In genomic region chr4:53563824-53564223, GRCh38 we compare ENCODE assay signal across 11 cellular contexts. TPM values are rescaled to one million over a fixed set of nuclear protein-coding genes. Genes with fewer than 3 reads are reported as not detected.
A peak's percentile ranks its signal among the peaks of the same experiment; 100 is the strongest.
DNase-seq lines count a peak whose midpoint lies in the region; ATAC-seq and TF ChIP-seq lines count a peak whose summit lies in the region.
"Had no signal": no experiment of that assay in that cellular context is flagged by ENCODE, and none has a peak within 500 bp of the region (broad histone marks: within the 10 kb centered on the region; RNA-seq: fewer than 3 reads in every experiment).

No MANE protein-coding gene starts in this region.

- no peaks in the 10 kb centered on the region for H3K9me3 ChIP-seq in mucosa of descending colon

- H3K4me1 ChIP-seq in mucosa of descending colon (ENCODE audit: low read depth), result no peaks in the 10 kb centered on the region

- no peaks in the 10 kb centered on the region for H3K4me1 Mint-ChIP-seq in natural killer cell
- H3K4me1 Mint-ChIP-seq in activated T-helper 1 cell treated with anti-CD3 and anti-CD28 coated beads, Interleukin-12 subunit alpha, Interleukin-12 subunit beta, Interleukin-2, Interleukin-4 antibody, amounts not matched to agents 30 ng/mL and 10 ng/mL and 1 ng/mL, durations not matched to agents 14 hours and 24 hours and 36 hours (ENCODE audit: low read depth), result no peaks in the 10 kb centered on the region
- H3K4me1 Mint-ChIP-seq: IgD-negative memory B cell had no signal

- DNase-seq in AG04449 (ENCODE audit: low read depth, low spot score), result peak; percentile 83
- peak; percentile 74 for DNase-seq in epithelial cell of esophagus (ENCODE audit: low read depth)
- no peak for DNase-seq in cerebellar cortex (ENCODE audit: low spot score)
- DNase-seq in natural killer cell, result no peak
- no peak for DNase-seq in mucosa of descending colon
- DNase-seq in activated T-helper 1 cell treated with anti-CD3 and anti-CD28 coated beads, Interleukin-12 subunit alpha, Interleukin-12 subunit beta, Interleukin-2, Interleukin-4 antibody, amounts not matched to agents 30 ng/mL and 10 ng/mL and 1 ng/mL, durations not matched to agents 14 hours and 24 hours and 36 hours (ENCODE audit: low spot score), result no peak
- DNase-seq: activated CD4-positive, alpha-beta T cell treated with anti-CD3 and anti-CD28 coated beads, Interleukin-2, amount 50 U/mL, for 4 hours; Calu3 had no signal

- POLR2A ChIA-PET in AG04449 (lab: Yijun Ruan, JAX), result interaction anchor here (0.7 to 1.6 kb wide), 3 partner anchors 10 to 395 kb away, joined by 3 to 6 read pairs (median 5); no protein-coding TSS in a partner anchor

- H3K36me3 Mint-ChIP-seq in natural killer cell, result no peaks in the 10 kb centered on the region
- no peaks in the 10 kb centered on the region for H3K36me3 Mint-ChIP-seq in activated T-helper 1 cell treated with anti-CD3 and anti-CD28 coated beads, Interleukin-12 subunit alpha, Interleukin-12 subunit beta, Interleukin-2, Interleukin-4 antibody, amounts not matched to agents 30 ng/mL and 10 ng/mL and 1 ng/mL, durations not matched to agents 14 hours and 24 hours and 36 hours (ENCODE audit: low read depth)
- H3K36me3 Mint-ChIP-seq: IgD-negative memory B cell had no signal

- intact Hi-C loops in natural killer cell (cut with micrococcal nuclease), result no loop called here
- intact Hi-C loops in mucosa of descending colon (cut with DNase I, micrococcal nuclease), result no loop called here
- intact Hi-C loops in activated T-helper 1 cell treated with anti-CD3 and anti-CD28 coated beads, Interleukin-12 subunit alpha, Interleukin-12 subunit beta, Interleukin-2, Interleukin-4 antibody, amounts not matched to agents 30 ng/mL and 10 ng/mL and 1 ng/mL, durations not matched to agents 14 hours and 24 hours and 36 hours (cut with micrococcal nuclease), result no loop called here

- no peak overlapping the region for H3K4me3 ChIP-seq in AG04449 (ENCODE audit: low read depth, low read length)
- H3K4me3 ChIP-seq in epithelial cell of esophagus (ENCODE audit: low read length), result no peak overlapping the region
- H3K4me3 ChIP-seq in mucosa of descending colon, result no peak overlapping the region

- CTCF ChIA-PET in AG04449 (lab: Yijun Ruan, JAX), result interaction anchor here (0.6 to 1.2 kb wide), 2 partner anchors 9 to 442 kb away, joined by 3 read pairs; no protein-coding TSS in a partner anchor

- no peak overlapping the region for H3K4me3 Mint-ChIP-seq in natural killer cell
- no peak overlapping the region for H3K4me3 Mint-ChIP-seq in activated T-helper 1 cell treated with anti-CD3 and anti-CD28 coated beads, Interleukin-12 subunit alpha, Interleukin-12 subunit beta, Interleukin-2, Interleukin-4 antibody, amounts not matched to agents 30 ng/mL and 10 ng/mL and 1 ng/mL, durations not matched to agents 14 hours and 24 hours and 36 hours
- H3K4me3 Mint-ChIP-seq: IgD-negative memory B cell had no signal

- no peaks in the 10 kb centered on the region for H3K9me3 Mint-ChIP-seq in natural killer cell
- H3K9me3 Mint-ChIP-seq in activated T-helper 1 cell treated with anti-CD3 and anti-CD28 coated beads, Interleukin-12 subunit alpha, Interleukin-12 subunit beta, Interleukin-2, Interleukin-4 antibody, amounts not matched to agents 30 ng/mL and 10 ng/mL and 1 ng/mL, durations not matched to agents 14 hours and 24 hours and 36 hours, result no peaks in the 10 kb centered on the region
- H3K9me3 Mint-ChIP-seq: IgD-negative memory B cell had no signal

- ATAC-seq in GM19351 (IDR thresholded peaks at IDR 0.05; ENCODE audit: unreplicated experiment) (peak; percentile 99), HG03521 (IDR thresholded peaks at IDR 0.05; ENCODE audit: unreplicated experiment) (peak; percentile 53), natural killer cell (no peak), mucosa of descending colon (no peak)

- no peak for TF ChIP-seq CTCF in AG04449 (IDR thresholded peaks at IDR 0.05; ENCODE audit: insufficient read depth, low read length, missing control alignments)
- TF ChIP-seq CTCF in epithelial cell of esophagus (IDR thresholded peaks at IDR 0.05; ENCODE audit: insufficient read depth, low read depth, low read length, missing control alignments), result no peak
- no peak for TF ChIP-seq CTCF in natural killer cell (IDR thresholded peaks at IDR 0.05)
- TF ChIP-seq CTCF in mucosa of descending colon (IDR thresholded peaks at IDR 0.05), result no peak

- H3K27me3 Mint-ChIP-seq in natural killer cell (ENCODE audit: low read depth in 2 of 2), result no peaks in the 10 kb centered on the region
- no peaks in the 10 kb centered on the region for H3K27me3 Mint-ChIP-seq in activated T-helper 1 cell treated with anti-CD3 and anti-CD28 coated beads, Interleukin-12 subunit alpha, Interleukin-12 subunit beta, Interleukin-2, Interleukin-4 antibody, amounts not matched to agents 30 ng/mL and 10 ng/mL and 1 ng/mL, durations not matched to agents 14 hours and 24 hours and 36 hours (ENCODE audit: insufficient read depth)

- no peaks in the 10 kb centered on the region for H3K36me3 ChIP-seq in mucosa of descending colon (ENCODE audit: low read depth)

- H3K27ac Mint-ChIP-seq in natural killer cell, result no peak overlapping the region
- no peak overlapping the region for H3K27ac Mint-ChIP-seq in activated T-helper 1 cell treated with anti-CD3 and anti-CD28 coated beads, Interleukin-12 subunit alpha, Interleukin-12 subunit beta, Interleukin-2, Interleukin-4 antibody, amounts not matched to agents 30 ng/mL and 10 ng/mL and 1 ng/mL, durations not matched to agents 14 hours and 24 hours and 36 hours
- H3K27ac Mint-ChIP-seq: IgD-negative memory B cell had no signal

RNA-seq across cellular contexts. Expression of gene LNX1, which starts 27.5 kb away (rescaled TPM):
- total RNA-seq in natural killer cell, result not detected
- 10 to 100 TPM in 2 of 3 donors, 1 to 10 TPM in 1; 8.2 to 24.3 (median 23.2) TPM for total RNA-seq in mucosa of descending colon
- not detected in 2 replicates for total RNA-seq in activated T-helper 1 cell treated with anti-CD3 and anti-CD28 coated beads, Interleukin-12 subunit alpha, Interleukin-12 subunit beta, Interleukin-2, Interleukin-4 antibody, amounts not matched to agents 30 ng/mL and 10 ng/mL and 1 ng/mL, durations not matched to agents 14 hours and 24 hours and 36 hours

Comparison
In these comparisons a context has a peak if more than half of its experiments do, and no peak if none do; other contexts are left out.
1. DNase-seq: peak in AG04449 (single experiment) and epithelial cell of esophagus (single experiment); none in cerebellar cortex (single experiment), natural killer cell (single experiment), mucosa of descending colon (0 of 3) and activated T-helper 1 cell treated with anti-CD3 and anti-CD28 coated beads, Interleukin-12 subunit alpha, Interleukin-12 subunit beta, Interleukin-2, Interleukin-4 antibody, amounts not matched to agents 30 ng/mL and 10 ng/mL and 1 ng/mL, durations not matched to agents 14 hours and 24 hours and 36 hours (single experiment).
2. ATAC-seq: peak in GM19351 (single experiment) and HG03521 (single experiment); none in natural killer cell (0 of 3) and mucosa of descending colon (single experiment).